Comparison of ENCODE assay signal across 19 cellular contexts in the genomic region with DNA sequence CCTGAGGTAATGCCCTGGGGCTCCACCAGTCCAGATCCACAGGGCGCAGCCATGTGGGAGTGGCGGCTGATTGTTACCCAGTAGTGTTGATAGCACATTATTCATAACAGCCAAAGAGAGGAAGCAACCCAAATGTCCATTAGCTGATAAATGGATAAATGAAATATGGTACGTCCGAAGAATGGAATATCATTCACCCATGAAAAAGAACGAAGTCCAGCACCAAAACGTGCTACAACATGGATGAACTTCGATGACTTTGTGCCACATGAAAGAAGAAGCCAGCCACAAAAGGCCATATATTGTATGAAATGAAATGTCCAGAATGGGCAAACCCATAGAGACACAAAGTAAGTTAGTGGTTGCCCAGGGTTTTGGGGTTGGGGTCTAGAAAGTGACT. TPM values are rescaled to one million over a fixed set of nuclear protein-coding genes. Genes with fewer than 3 reads are reported as not detected.
A peak's percentile ranks its signal among the peaks of the same experiment; 100 is the strongest.
DNase-seq lines count a peak whose midpoint lies in the region; ATAC-seq and TF ChIP-seq lines count a peak whose summit lies in the region.
"Had no signal": no experiment of that assay in that cellular context is flagged by ENCODE, and none has a peak within 500 bp of the region (broad histone marks: within the 10 kb centered on the region; RNA-seq: fewer than 3 reads in every experiment).

No MANE protein-coding gene starts in this region.

- WGBS in SK-N-SH (ENCODE audit: low lambda C conversion rate) = 86% methylated on average over 7 of the region's 7 CpGs
- WGBS in mesodermal cell (ENCODE audit: insufficient coverage in 2 of 2), 2 experiments = 96 to 100% methylated on average over 5 of the region's 7 CpGs
- WGBS in thyroid gland, 2 donors = 94 to 95% methylated on average over 7 of the region's 7 CpGs

- H4K20me1 ChIP-seq in SK-N-SH (ENCODE audit: insufficient read depth) = peaks cover 79% of the 10 kb centered on the region

- H3K79me2 ChIP-seq in SK-N-SH (ENCODE audit: insufficient read depth) = peaks cover 100% of the 10 kb centered on the region

- POLR2A ChIA-PET in SK-N-SH (lab: Yijun Ruan, JAX) = no interaction called here

- TF ChIP-seq EP300 in SK-N-SH (IDR thresholded peaks at IDR 0.05; ENCODE audit: borderline replicate concordance in 1 of 2, low read depth in 1 of 2, low read length in 1 of 2) = no peak

- TF ChIP-seq RAD21 in SK-N-SH (IDR thresholded peaks at IDR 0.05; ENCODE audit: low read length) = no peak

- H3K9me2 ChIP-seq in SK-N-SH = no peaks in the 10 kb centered on the region

- H3K4me1 ChIP-seq in SK-N-SH (ENCODE audit: control insufficient read depth in 1 of 2, insufficient read depth in 2 of 2, low read depth in 1 of 2, low read length in 1 of 2) (peaks cover 28 to 32% of the 10 kb centered on the region in 2 experiments), mesodermal cell (ENCODE audit: control insufficient read depth, insufficient read depth, low read length, poor library complexity, severe bottlenecking) (peaks cover 51% of the 10 kb centered on the region), thyroid gland (peaks cover 49 to 72% of the 10 kb centered on the region in 2 donors)

- H3K9me3 ChIP-seq in SK-N-SH = no peaks in the 10 kb centered on the region
- no peaks in the 10 kb centered on the region for H3K9me3 ChIP-seq in SK-N-MC (ENCODE audit: low read depth, low read length)
- H3K9me3 ChIP-seq in mesodermal cell (ENCODE audit: control insufficient read depth, low read length) = no peaks in the 10 kb centered on the region
- no peaks in the 10 kb centered on the region for H3K9me3 ChIP-seq in thyroid gland
- H3K9me3 ChIP-seq: BLaER1 had no signal

- H3K9ac ChIP-seq in SK-N-SH = no peak overlapping the region
- peak overlapping the region; percentile 8 for H3K9ac ChIP-seq in SK-N-MC (ENCODE audit: insufficient read length)
- H3K9ac ChIP-seq: BLaER1 had no signal

- peaks cover 9% of the 10 kb centered on the region for H3F3A ChIP-seq in SK-N-SH (replicated peaks; ENCODE audit: insufficient read depth)

- H3K27ac ChIP-seq in SK-N-SH (ENCODE audit: low read depth in 2 of 2, low read length in 1 of 2) = no peak overlapping the region
- 0 out of 2 replicates have a peak overlapping the region, but pooled peaks have one; percentile 16 for H3K27ac ChIP-seq in SK-N-MC
- H3K27ac ChIP-seq in mesodermal cell (ENCODE audit: low read depth, low read length, severe bottlenecking) = no peak overlapping the region
- H3K27ac ChIP-seq in thyroid gland = peak overlapping the region in 2 of 3 donors; percentile 78 to 87
- H3K27ac ChIP-seq: 22Rv1, BLaER1 had no signal

- H3K4me2 ChIP-seq in SK-N-SH = peak overlapping the region; percentile 95
- H3K4me2 ChIP-seq: BLaER1 had no signal

- H3K36me3 ChIP-seq in SK-N-SH (replicated peaks in 1 of 2; ENCODE audit: control insufficient read depth in 1 of 2, insufficient read depth in 2 of 2, low read length in 1 of 2) (peaks cover 8 to 25% of the 10 kb centered on the region in 2 experiments), SK-N-MC (ENCODE audit: insufficient read depth, low read length) (no peaks in the 10 kb centered on the region), mesodermal cell (ENCODE audit: control insufficient read depth, insufficient read depth, low read length) (peaks cover 95% of the 10 kb centered on the region), thyroid gland (no peaks in the 10 kb centered on the region)
- H3K36me3 ChIP-seq: BLaER1 had no signal

- no peak for ATAC-seq in SK-N-SH treated with all-trans-retinoic acid at 6 μM for 48 hours

- no peak overlapping the region for H3K4me3 ChIP-seq in SK-N-SH (ENCODE audit: low read depth in 2 of 2, low read length in 1 of 2)
- no peak overlapping the region for H3K4me3 ChIP-seq in SK-N-MC
- H3K4me3 ChIP-seq in mesodermal cell (ENCODE audit: extremely low read depth, insufficient read depth, low read length, poor library complexity, severe bottlenecking) = peak overlapping the region; percentile 97
- H3K4me3 ChIP-seq in thyroid gland (replicated peaks in 1 of 3) = no peak overlapping the region
- H3K4me3 ChIP-seq: BLaER1 had no signal

- CTCF ChIA-PET in SK-N-SH (lab: Yijun Ruan, JAX) = interaction anchor here (1.2 to 12.9 kb wide), 7 partner anchors 22 to 144 kb away, joined by 3 to 172 read pairs (median 6); no protein-coding TSS in a partner anchor

- no peak overlapping the region for H2AFZ ChIP-seq in SK-N-SH (ENCODE audit: low read depth)

- H3K27me3 ChIP-seq in SK-N-SH (ENCODE audit: insufficient read depth) = no peaks in the 10 kb centered on the region
- no peaks in the 10 kb centered on the region for H3K27me3 ChIP-seq in thyroid gland

- DNase-seq in SK-N-SH = no peak
- DNase-seq in SK-N-MC (ENCODE audit: low read depth, low spot score) = no peak
- no peak for DNase-seq in thyroid gland
- no peak for DNase-seq in NCI-H2171 (lab: John Stamatoyannopoulos, UW)
- DNase-seq in occipital lobe (lab: John Stamatoyannopoulos, UW) = no peak
- DNase-seq in superior temporal gyrus (ENCODE audit: extremely low spot score) = no peak
- DNase-seq: CD8-positive, alpha-beta memory T cell; DND-41; GF-D8; GOT3; Karpas-422; NCI-H1105 treated with DMSO at 0.1 percent for 48 hours; NCI-H187 treated with DMSO at 0.1 percent for 48 hours; NCI-H2171 treated with DMSO at 0.1 percent for 48 hours; NCI-H82 had no signal

- no peak for TF ChIP-seq POLR2A in thyroid gland (IDR thresholded peaks at IDR 0.05)

- intact Hi-C loops in thyroid gland (cut with DNase I) = no loop called here

- TF ChIP-seq CTCF in SK-N-SH (IDR thresholded peaks at IDR 0.05) (no peak), thyroid gland (IDR thresholded peaks at IDR 0.05) (no peak)

TF ChIP-seq in SK-N-SH, 30 proteins besides CTCF, POLR2A, EP300 and RAD21 (continues in another document):
- no peak for TF ChIP-seq SMC3 (IDR thresholded peaks at IDR 0.05; ENCODE audit: low read depth, low read length)
- TF ChIP-seq RFX5 (IDR thresholded peaks at IDR 0.05; ENCODE audit: low read length) = no peak
- no peak for TF ChIP-seq CHD2 (IDR thresholded peaks at IDR 0.05; ENCODE audit: low read length, partially characterized antibody)
- TF ChIP-seq, protein P1, sequence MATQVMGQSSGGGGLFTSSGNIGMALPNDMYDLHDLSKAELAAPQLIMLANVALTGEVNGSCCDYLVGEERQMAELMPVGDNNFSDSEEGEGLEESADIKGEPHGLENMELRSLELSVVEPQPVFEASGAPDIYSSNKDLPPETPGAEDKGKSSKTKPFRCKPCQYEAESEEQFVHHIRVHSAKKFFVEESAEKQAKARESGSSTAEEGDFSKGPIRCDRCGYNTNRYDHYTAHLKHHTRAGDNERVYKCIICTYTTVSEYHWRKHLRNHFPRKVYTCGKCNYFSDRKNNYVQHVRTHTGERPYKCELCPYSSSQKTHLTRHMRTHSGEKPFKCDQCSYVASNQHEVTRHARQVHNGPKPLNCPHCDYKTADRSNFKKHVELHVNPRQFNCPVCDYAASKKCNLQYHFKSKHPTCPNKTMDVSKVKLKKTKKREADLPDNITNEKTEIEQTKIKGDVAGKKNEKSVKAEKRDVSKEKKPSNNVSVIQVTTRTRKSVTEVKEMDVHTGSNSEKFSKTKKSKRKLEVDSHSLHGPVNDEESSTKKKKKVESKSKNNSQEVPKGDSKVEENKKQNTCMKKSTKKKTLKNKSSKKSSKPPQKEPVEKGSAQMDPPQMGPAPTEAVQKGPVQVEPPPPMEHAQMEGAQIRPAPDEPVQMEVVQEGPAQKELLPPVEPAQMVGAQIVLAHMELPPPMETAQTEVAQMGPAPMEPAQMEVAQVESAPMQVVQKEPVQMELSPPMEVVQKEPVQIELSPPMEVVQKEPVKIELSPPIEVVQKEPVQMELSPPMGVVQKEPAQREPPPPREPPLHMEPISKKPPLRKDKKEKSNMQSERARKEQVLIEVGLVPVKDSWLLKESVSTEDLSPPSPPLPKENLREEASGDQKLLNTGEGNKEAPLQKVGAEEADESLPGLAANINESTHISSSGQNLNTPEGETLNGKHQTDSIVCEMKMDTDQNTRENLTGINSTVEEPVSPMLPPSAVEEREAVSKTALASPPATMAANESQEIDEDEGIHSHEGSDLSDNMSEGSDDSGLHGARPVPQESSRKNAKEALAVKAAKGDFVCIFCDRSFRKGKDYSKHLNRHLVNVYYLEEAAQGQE (IDR thresholded peaks at IDR 0.05; ENCODE audit: low read depth, low read length) = no peak

TF ChIP-seq in SK-N-SH treated with all-trans-retinoic acid at 6 μM for 48 hours, 23 proteins besides CTCF, POLR2A, EP300 and RAD21 (continues in another document):
- TF ChIP-seq, protein P2, sequence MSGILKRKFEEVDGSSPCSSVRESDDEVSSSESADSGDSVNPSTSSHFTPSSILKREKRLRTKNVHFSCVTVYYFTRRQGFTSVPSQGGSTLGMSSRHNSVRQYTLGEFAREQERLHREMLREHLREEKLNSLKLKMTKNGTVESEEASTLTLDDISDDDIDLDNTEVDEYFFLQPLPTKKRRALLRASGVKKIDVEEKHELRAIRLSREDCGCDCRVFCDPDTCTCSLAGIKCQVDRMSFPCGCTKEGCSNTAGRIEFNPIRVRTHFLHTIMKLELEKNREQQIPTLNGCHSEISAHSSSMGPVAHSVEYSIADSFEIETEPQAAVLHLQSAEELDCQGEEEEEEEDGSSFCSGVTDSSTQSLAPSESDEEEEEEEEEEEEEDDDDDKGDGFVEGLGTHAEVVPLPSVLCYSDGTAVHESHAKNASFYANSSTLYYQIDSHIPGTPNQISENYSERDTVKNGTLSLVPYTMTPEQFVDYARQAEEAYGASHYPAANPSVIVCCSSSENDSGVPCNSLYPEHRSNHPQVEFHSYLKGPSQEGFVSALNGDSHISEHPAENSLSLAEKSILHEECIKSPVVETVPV (CRISPR knock-in tag; IDR thresholded peaks at IDR 0.05) = no peak
- TF ChIP-seq GLIS3 (CRISPR knock-in tag; IDR thresholded peaks at IDR 0.05) = no peak
- no peak for TF ChIP-seq ESRRG (CRISPR knock-in tag; IDR thresholded peaks at IDR 0.05)

RNA-seq across cellular contexts. Expression of a gene that starts 6.4 kb away (rescaled TPM):
- polyA plus RNA-seq in SK-N-SH (2012; rRNA removed) = 3.8 and 4.5 TPM in 2 replicates
- 2.1 and 3.6 TPM in 2 replicates for polyA plus RNA-seq in SK-N-SH (2012; cell fraction: cytosol; rRNA removed)
- polyA plus RNA-seq in SK-N-SH (2012; cell fraction: nucleus; rRNA removed) = 16.1 and 18.7 TPM in 2 replicates
- 111 TPM for polyA plus RNA-seq in mesodermal cell (2013, experiment 1 of 2)
- polyA plus RNA-seq in mesodermal cell (2013, experiment 2 of 2) = 96.8 TPM
- total RNA-seq in thyroid gland (100 to 1,000 TPM in 1 of 4 donors, 10 to 100 TPM in 3; 59.3 to 118 (median 62.3) TPM), occipital lobe (1.9 TPM)
- polyA plus RNA-seq: CD8-positive, alpha-beta memory T cell had no signal

Comparison
In these comparisons a context has a peak if more than half of its experiments do, and no peak if none do; other contexts are left out.
1. H3K27ac ChIP-seq: peak in SK-N-MC (single experiment) and thyroid gland (2 of 3); none in SK-N-SH (0 of 2) and mesodermal cell (single experiment).
2. RNA of a gene that starts 6.4 kb away (total RNA-seq): 59.3 to 118 TPM in thyroid gland; 1.9 TPM in occipital lobe (single experiment); every median in the first group is over 10 times any median in the second.